In the genomic region with DNA sequence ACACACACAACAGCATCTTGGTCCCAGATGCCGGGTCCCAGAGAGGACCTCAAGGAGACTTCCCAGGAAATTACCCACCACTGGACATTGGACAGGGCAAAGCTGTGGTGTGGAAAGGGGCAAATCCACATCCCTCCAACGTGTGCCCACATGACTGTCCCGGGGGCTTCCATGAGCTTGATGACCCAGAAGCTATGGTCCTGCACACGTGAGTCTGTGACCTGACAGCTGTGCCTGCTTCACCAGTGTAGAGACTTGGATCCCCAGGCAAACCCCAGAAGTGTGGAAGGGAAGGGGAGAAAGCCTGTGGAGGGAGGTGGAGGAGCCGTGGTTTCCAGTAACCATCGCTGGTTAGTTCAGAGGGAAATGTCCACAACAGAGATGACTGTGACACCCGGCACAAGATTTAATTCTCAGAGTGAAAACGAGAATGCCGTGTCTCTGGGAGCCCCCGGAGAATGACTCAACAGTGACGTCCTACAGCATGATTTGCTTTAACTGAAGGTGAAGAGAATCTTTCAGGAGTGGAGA, we compare ENCODE assay signal across 1 cellular context.
TF ChIP-seq lines count a peak whose summit lies in the region.

No MANE protein-coding gene starts in this region.

TF ChIP-seq in H1, 55 proteins besides CTCF, POLR2A, EP300 and RAD21 (continued from another document):
- no peak for TF ChIP-seq E2F6 (IDR thresholded peaks at IDR 0.05)
- TF ChIP-seq KDM1A (IDR thresholded peaks at IDR 0.05; ENCODE audit: borderline replicate concordance, low read length) = no peak
- no peak for TF ChIP-seq HDAC2 (IDR thresholded peaks at IDR 0.05; ENCODE audit: borderline replicate concordance in 1 of 2, low read depth in 2 of 2, low read length in 2 of 2)
- no peak for TF ChIP-seq RNF2 (IDR thresholded peaks at IDR 0.05; ENCODE audit: borderline replicate concordance, low read depth, low read length, missing control alignments, poor library complexity, severe bottlenecking)
- TF ChIP-seq SP4 (IDR thresholded peaks at IDR 0.05; ENCODE audit: low read length) = no peak
- no peak for TF ChIP-seq HDAC6 (IDR thresholded peaks at IDR 0.05; ENCODE audit: low read depth, low read length)
- no peak for TF ChIP-seq JUN (IDR thresholded peaks at IDR 0.05; ENCODE audit: low read depth, low read length)
- no peak for TF ChIP-seq ZNF274 (IDR thresholded peaks at IDR 0.05; ENCODE audit: borderline replicate concordance, extremely low read depth, low read length)
